ENCODE assay signal across 17 cellular contexts in the genomic region with DNA sequence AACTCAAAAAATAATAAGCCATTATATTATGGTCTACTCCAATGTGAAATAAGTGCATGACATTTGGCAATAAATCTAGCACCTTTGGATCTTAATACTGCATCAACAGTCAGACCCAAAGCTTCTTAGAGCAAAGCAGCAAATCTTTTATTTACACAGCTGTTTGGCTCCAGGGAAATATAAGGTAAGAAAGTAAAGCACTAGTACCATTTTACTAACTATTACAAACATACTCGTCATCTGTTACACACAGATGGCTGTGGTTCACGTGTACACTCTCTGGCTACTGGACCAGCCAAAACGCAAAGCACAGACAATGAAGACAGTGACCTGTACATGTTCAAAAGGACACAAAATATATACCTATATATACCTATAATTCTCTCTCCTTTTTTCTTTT. TPM values are rescaled to one million over a fixed set of nuclear protein-coding genes. Genes with fewer than 3 reads are reported as not detected.
A peak's percentile ranks its signal among the peaks of the same experiment; 100 is the strongest.
DNase-seq lines count a peak whose midpoint lies in the region; ATAC-seq, FAIRE-seq and TF ChIP-seq lines count a peak whose summit lies in the region.
"Had no signal": no experiment of that assay in that cellular context is flagged by ENCODE, and none has a peak within 500 bp of the region (broad histone marks: within the 10 kb centered on the region; RNA-seq: fewer than 3 reads in every experiment).

No MANE protein-coding gene starts in this region.

- intact Hi-C loops in pancreas (cut with DNase I) (no loop called here), lower lobe of right lung (cut with DNase I) (no loop called here)

- H3K4me1 ChIP-seq in pancreas: peaks cover 3 to 20% (median 18%) of the 10 kb centered on the region in 3 donors
- peaks cover 14% of the 10 kb centered on the region for H3K4me1 ChIP-seq in smooth muscle cell (ENCODE audit: low read depth)
- peaks cover 23% of the 10 kb centered on the region for H3K4me1 ChIP-seq in lower lobe of right lung
- H3K4me1 ChIP-seq: upper lobe of right lung had no signal

- peaks cover 2% of the 10 kb centered on the region for H3K36me3 ChIP-seq in bronchial epithelial cell (ENCODE audit: control insufficient read depth, insufficient read depth, low read length)
- no peaks in the 10 kb centered on the region for H3K36me3 ChIP-seq in pancreas
- H3K36me3 ChIP-seq in smooth muscle cell (ENCODE audit: low read depth): no peaks in the 10 kb centered on the region
- no peaks in the 10 kb centered on the region for H3K36me3 ChIP-seq in lower lobe of right lung
- H3K36me3 ChIP-seq: upper lobe of right lung had no signal

- H3K79me2 ChIP-seq in smooth muscle cell (ENCODE audit: low read depth): peaks cover 80% of the 10 kb centered on the region

- H3F3A ChIP-seq in smooth muscle cell (ENCODE audit: low read depth): no peaks in the 10 kb centered on the region

- no peak overlapping the region for H3K9ac ChIP-seq in smooth muscle cell (ENCODE audit: low read depth)

- 47 to 59% methylated on average over 3 of the region's 3 CpGs for WGBS in pancreas, 2 donors
- 91% methylated on average over 3 of the region's 3 CpGs for WGBS in smooth muscle cell (ENCODE audit: low lambda C conversion rate)

- peak overlapping the region; percentile 59 to 97 (median 80) for H3K27ac ChIP-seq in pancreas
- no peak overlapping the region for H3K27ac ChIP-seq in smooth muscle cell (ENCODE audit: low read depth)
- H3K27ac ChIP-seq in lower lobe of right lung: no peak overlapping the region
- H3K27ac ChIP-seq: upper lobe of right lung had no signal

- TF ChIP-seq CTCF in bronchial epithelial cell (IDR thresholded peaks at IDR 0.05; ENCODE audit: insufficient read depth, low read length, severe bottlenecking) (no peak), pancreas (IDR thresholded peaks at IDR 0.05) (no peak), smooth muscle cell (IDR thresholded peaks at IDR 0.05; ENCODE audit: borderline replicate concordance, insufficient read depth, poor library complexity, severe bottlenecking) (no peak), lower lobe of right lung (IDR thresholded peaks at IDR 0.05) (no peak)

- no peak overlapping the region for H2AFZ ChIP-seq in smooth muscle cell (ENCODE audit: low read depth)

- H4K20me1 ChIP-seq in smooth muscle cell (ENCODE audit: low read depth): peaks cover 1% of the 10 kb centered on the region

- DNase-seq in DMS79 treated with DMSO at 0.1 percent for 48 hours (lab: John Stamatoyannopoulos, UW) (peak; percentile 42), DMS79 (lab: John Stamatoyannopoulos, UW) (no peak), NCI-H524 treated with DMSO at 0.1 percent for 48 hours (lab: John Stamatoyannopoulos, UW) (peak; percentile 15), bronchial epithelial cell (ENCODE audit: low read depth) (peak; percentile 83), pancreas (peak in 2 of 6 donors; percentile 34 to 39), smooth muscle cell (lab: John Stamatoyannopoulos, UW; ENCODE audit: unreplicated experiment) (no peak), Ammon's horn (ENCODE audit: low spot score) (no peak), lower lobe of right lung (no peak)
- DNase-seq: 8988T; activated CD4-positive, alpha-beta T cell treated with anti-CD3 and anti-CD28 coated beads, Interleukin-2, amount 50 U/mL, for 4 hours; CD8-positive, alpha-beta memory T cell; GF-D8; GOT3; NCI-H1436 treated with DMSO at 0.1 percent for 48 hours; stimulated activated CD4-positive, alpha-beta T cell treated with anti-CD3 and anti-CD28 coated beads, Interleukin-4, amount 100 ng/mL, for 4 hours; upper lobe of right lung had no signal

- no peak overlapping the region for H3K4me2 ChIP-seq in smooth muscle cell

- FAIRE-seq in bronchial epithelial cell (lab: Jason Lieb, UNC) (no peak), pancreas (lab: Jason Lieb, UNC) (no peak)

- ATAC-seq in pancreas: peak in 3 of 4 donors; percentile 0 to 3 (median 2)
- no peak for ATAC-seq in lower lobe of right lung
- ATAC-seq: sciatic nerve, upper lobe of right lung had no signal

- H3K27me3 ChIP-seq in bronchial epithelial cell (ENCODE audit: control insufficient read depth, insufficient read depth, low read length): no peaks in the 10 kb centered on the region
- no peaks in the 10 kb centered on the region for H3K27me3 ChIP-seq in pancreas
- no peaks in the 10 kb centered on the region for H3K27me3 ChIP-seq in smooth muscle cell (ENCODE audit: low read depth)
- no peaks in the 10 kb centered on the region for H3K27me3 ChIP-seq in lower lobe of right lung (ENCODE audit: low read depth)
- H3K27me3 ChIP-seq: upper lobe of right lung had no signal

- H3K9me3 ChIP-seq in pancreas: no peaks in the 10 kb centered on the region
- no peaks in the 10 kb centered on the region for H3K9me3 ChIP-seq in smooth muscle cell (replicated peaks; ENCODE audit: low read depth)
- H3K9me3 ChIP-seq in lower lobe of right lung: no peaks in the 10 kb centered on the region
- H3K9me3 ChIP-seq: upper lobe of right lung had no signal

- H3K4me3 ChIP-seq in bronchial epithelial cell (ENCODE audit: low read depth, low read length) (no peak overlapping the region), pancreas (no peak overlapping the region), smooth muscle cell (no peak overlapping the region), lower lobe of right lung (no peak overlapping the region)

RNA-seq across cellular contexts. Expression of a gene that starts 2.8 kb away (rescaled TPM):
- total RNA-seq in bronchial epithelial cell (13.2 and 13.3 TPM in 2 replicates), pancreas (10 to 100 TPM in 2 of 6 donors, 1 to 10 TPM in 4; 6.6 to 24.3 (median 9.7) TPM), smooth muscle cell (7.7 and 11.0 TPM in 2 replicates), lower lobe of right lung (22.9 TPM)
- polyA plus RNA-seq in pancreas (1 to 10 TPM; 1.4 to 1.7 TPM), smooth muscle cell (2.5 and 3.5 TPM in 2 replicates)

RNA-seq across cellular contexts. Expression of a gene that starts 3.1 kb away (rescaled TPM):
- total RNA-seq in bronchial epithelial cell (57.4 and 66.2 TPM in 2 replicates), pancreas (10 to 100 TPM; 26.3 to 44.5 (median 31.8) TPM), smooth muscle cell (65.2 and 71.5 TPM in 2 replicates), lower lobe of right lung (64.2 TPM)
- polyA plus RNA-seq in pancreas (10 to 100 TPM; 14.9 to 25.6 TPM), smooth muscle cell (21.2 and 24.8 TPM in 2 replicates)

Comparison
In these comparisons a context has a peak if more than half of its experiments do, and no peak if none do; other contexts are left out.
1. DNase-seq: peak in DMS79 treated with DMSO at 0.1 percent for 48 hours (single experiment), NCI-H524 treated with DMSO at 0.1 percent for 48 hours (single experiment) and bronchial epithelial cell (single experiment); none in DMS79 (single experiment), smooth muscle cell (single experiment), Ammon's horn (single experiment) and lower lobe of right lung (single experiment).
2. ATAC-seq: peak in pancreas (3 of 4); none in lower lobe of right lung (0 of 2).
3. H3K27ac ChIP-seq: peak in pancreas (4 of 4); none in smooth muscle cell (single experiment) and lower lobe of right lung (single experiment).